Comparison of ENCODE assay signal across 11 cellular contexts in the genomic region with DNA sequence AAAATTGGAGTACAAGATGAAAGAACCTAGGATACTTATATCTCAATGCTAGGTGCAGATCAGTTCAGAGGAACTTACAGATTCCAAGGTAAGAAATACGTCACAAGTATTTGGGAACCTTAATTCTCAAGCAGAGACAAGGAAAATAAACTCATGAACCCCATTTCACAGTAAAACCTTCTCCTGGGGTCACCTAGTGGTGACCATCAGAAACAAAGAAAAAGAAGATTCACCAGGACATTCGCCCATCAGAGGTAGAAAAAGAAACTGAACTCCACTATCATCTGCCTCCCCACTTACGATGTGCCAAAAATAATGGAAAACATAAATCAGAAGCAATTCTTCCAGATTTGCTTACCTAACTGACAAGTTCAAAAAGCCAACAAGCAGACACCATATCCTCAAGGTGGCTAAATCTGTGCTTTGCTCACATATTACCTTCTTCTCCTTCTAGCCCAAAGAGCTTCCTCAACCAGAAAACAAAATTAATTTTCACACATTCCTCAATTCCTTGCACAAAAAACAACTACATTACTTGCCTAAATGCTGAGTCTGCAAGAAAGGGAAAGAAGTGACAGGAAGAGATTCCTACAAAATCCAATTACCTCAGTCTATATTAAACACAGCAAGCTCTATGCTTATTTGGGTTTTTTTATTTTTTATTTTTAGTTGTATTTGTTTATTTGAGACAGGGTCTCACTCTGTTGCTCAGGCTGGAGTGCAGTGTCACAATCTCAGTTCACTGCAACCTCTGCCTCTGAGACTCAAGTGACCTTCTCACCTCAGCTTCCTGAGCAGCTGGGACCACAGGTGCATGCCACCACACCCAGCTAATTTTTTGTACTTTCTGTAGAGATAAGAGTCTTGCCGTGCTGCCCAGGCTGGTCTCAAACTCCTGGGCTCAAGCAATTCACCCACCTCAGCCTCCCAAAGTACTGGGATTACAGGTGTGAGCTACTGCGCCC. TPM values are rescaled to one million over a fixed set of nuclear protein-coding genes. Genes with fewer than 3 reads are reported as not detected.
DNase-seq lines count a peak whose midpoint lies in the region; ATAC-seq and TF ChIP-seq lines count a peak whose summit lies in the region.
"Had no signal": no experiment of that assay in that cellular context is flagged by ENCODE, and none has a peak within 500 bp of the region (broad histone marks: within the 10 kb centered on the region; RNA-seq: fewer than 3 reads in every experiment).

No MANE protein-coding gene starts in this region.

- H3K27me3 ChIP-seq in foreskin keratinocyte, result no peaks in the 10 kb centered on the region
- H3K27me3 ChIP-seq: ascending aorta, pancreas had no signal

- POLR2A ChIA-PET in RWPE1 (lab: Yijun Ruan, JAX; ENCODE audit: low non-redundant PET), result interaction anchor here (0.5 kb wide), 1 partner anchor 50 kb away, joined by 4 read pairs; no protein-coding TSS in a partner anchor

- TF ChIP-seq CTCF in AG10803 (conservative IDR thresholded peaks at IDR 0.05; ENCODE audit: low read length), result peak; percentile 36
- peak; percentile 35 for TF ChIP-seq CTCF in GM12873 (IDR thresholded peaks at IDR 0.05; ENCODE audit: insufficient read depth, low read depth, low read length, missing control alignments)
- TF ChIP-seq CTCF in RWPE1 (conservative IDR thresholded peaks at IDR 0.05; ENCODE audit: low read depth), result peak; percentile 26
- TF ChIP-seq CTCF in foreskin keratinocyte (conservative IDR thresholded peaks at IDR 0.05), result peak; percentile 29

- no peak for ATAC-seq in foreskin keratinocyte
- ATAC-seq: pancreas had no signal

- DNase-seq in AG10803 (ENCODE audit: low read depth), result no peak
- no peak for DNase-seq in RWPE1 (ENCODE audit: low spot score)
- no peak for DNase-seq in foreskin keratinocyte
- DNase-seq in D341Med (ENCODE audit: low spot score), result no peak
- no peak for DNase-seq in AG08395 (ENCODE audit: low spot score)
- DNase-seq in DMS53 (lab: John Stamatoyannopoulos, UW), result no peak
- DNase-seq in iPS-NIHi11 (ENCODE audit: low spot score), result no peak
- DNase-seq: pancreas had no signal

- no peak overlapping the region for H3K4me3 ChIP-seq in AG10803 (ENCODE audit: low read length)
- H3K4me3 ChIP-seq: ascending aorta, pancreas had no signal

- CTCF ChIA-PET in RWPE1 (lab: Yijun Ruan, JAX), result interaction anchor here (0.6 to 1.0 kb wide), 2 partner anchors 147 to 1041 kb away, joined by 4 read pairs; no protein-coding TSS in a partner anchor

- H3K4me1 ChIP-seq in foreskin keratinocyte, result no peaks in the 10 kb centered on the region

- H3K27ac ChIP-seq in RWPE1 (no peak overlapping the region), foreskin keratinocyte (no peak overlapping the region)
- H3K27ac ChIP-seq: ascending aorta, HL-60, pancreas had no signal

RNA-seq across cellular contexts. Expression of gene DENND5A, which starts 4.7 kb away (rescaled TPM):
- 33.1 and 37.6 TPM in 2 replicates for total RNA-seq in foreskin keratinocyte
- polyA plus RNA-seq in foreskin keratinocyte, result 16.2 and 19.9 TPM in 2 replicates

RNA-seq across cellular contexts. Expression of gene TMEM41B, which starts 53.9 kb away (rescaled TPM):
- 58.4 and 71.7 TPM in 2 replicates for total RNA-seq in foreskin keratinocyte
- 28.6 and 31.9 TPM in 2 replicates for polyA plus RNA-seq in foreskin keratinocyte
